ENCODE assay signal across 23 cellular contexts in the genomic region with DNA sequence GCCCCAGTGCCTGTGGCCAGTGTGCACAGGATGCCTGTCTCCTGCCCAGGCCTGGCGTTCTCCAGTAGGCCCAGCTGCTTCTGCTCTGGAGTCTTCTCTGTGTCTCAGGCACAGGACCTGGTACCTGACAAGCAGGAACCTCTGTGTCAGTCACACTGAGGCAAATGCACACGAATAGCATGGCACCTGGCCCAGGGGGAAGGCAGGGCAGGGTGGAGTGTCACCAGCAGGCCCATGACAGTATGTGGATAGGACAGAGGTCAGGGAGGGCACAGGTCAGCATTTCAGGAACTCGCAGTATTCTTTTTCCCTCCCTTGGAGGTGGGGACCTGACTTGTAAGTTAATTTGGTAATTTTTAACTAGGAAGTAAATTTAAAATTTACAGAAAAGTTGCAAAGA. TPM values are rescaled to one million over a fixed set of nuclear protein-coding genes. Genes with fewer than 3 reads are reported as not detected.
DNase-seq lines count a peak whose midpoint lies in the region; ATAC-seq, FAIRE-seq and TF ChIP-seq lines count a peak whose summit lies in the region.
"Had no signal": no experiment of that assay in that cellular context is flagged by ENCODE, and none has a peak within 500 bp of the region (broad histone marks: within the 10 kb centered on the region; RNA-seq: fewer than 3 reads in every experiment).

No MANE protein-coding gene starts in this region.

- H3K27ac Mint-ChIP-seq in CD4-positive, CD25-positive, alpha-beta regulatory T cell, result peak overlapping the region in 2 of 3 donors; percentile 26 to 58
- no peak overlapping the region for H3K27ac Mint-ChIP-seq in activated CD8-positive, alpha-beta memory T cell treated with anti-CD3 and anti-CD28 coated beads, Interleukin-2, amount 10 ng/mL, durations not matched to agents 7 days and 5 days

- TF ChIP-seq EP300 in SK-N-SH (IDR thresholded peaks at IDR 0.05; ENCODE audit: borderline replicate concordance in 1 of 2, low read depth in 1 of 2, low read length in 1 of 2), result no peak

- H3K4me3 Mint-ChIP-seq in CD4-positive, CD25-positive, alpha-beta regulatory T cell, result peak overlapping the region in 1 of 4 donors; percentile 80
- no peak overlapping the region for H3K4me3 Mint-ChIP-seq in activated CD8-positive, alpha-beta memory T cell treated with anti-CD3 and anti-CD28 coated beads, Interleukin-2, amount 10 ng/mL, durations not matched to agents 7 days and 5 days

- 95% methylated on average over 3 of the region's 3 CpGs for WGBS in SK-N-SH (ENCODE audit: low lambda C conversion rate)

- peaks cover 37% of the 10 kb centered on the region for H3K4me1 ChIP-seq in CD4-positive, CD25-positive, alpha-beta regulatory T cell (ENCODE audit: control insufficient read depth, insufficient read depth, low read length, poor library complexity, severe bottlenecking)
- H3K4me1 ChIP-seq in kidney (ENCODE audit: control insufficient read depth in 1 of 2, insufficient read depth in 1 of 2, low read depth in 1 of 2, low read length in 2 of 2) (peaks cover 22 to 24% of the 10 kb centered on the region in 2 donors), mucosa of descending colon (ENCODE audit: low read depth) (peaks cover 9% of the 10 kb centered on the region), SK-N-SH (ENCODE audit: control insufficient read depth in 1 of 2, insufficient read depth in 2 of 2, low read depth in 1 of 2, low read length in 1 of 2) (peaks cover 6 to 20% of the 10 kb centered on the region in 2 experiments; a peak in 1 of 4 replicates)

- no peak overlapping the region for H3K4me2 ChIP-seq in SK-N-SH

- H2AFZ ChIP-seq in SK-N-SH (ENCODE audit: low read depth), result no peak overlapping the region

- no peaks in the 10 kb centered on the region for H3K27me3 ChIP-seq in CD4-positive, CD25-positive, alpha-beta regulatory T cell (ENCODE audit: control insufficient read depth, insufficient read depth, low read length)
- no peaks in the 10 kb centered on the region for H3K27me3 ChIP-seq in SK-N-SH (ENCODE audit: insufficient read depth)
- H3K27me3 ChIP-seq: SJCRH30 had no signal

- H3K9ac ChIP-seq in kidney (ENCODE audit: low read length in 2 of 2) (no peak overlapping the region), SK-N-SH (no peak overlapping the region)

- TF ChIP-seq RAD21 in SK-N-SH (IDR thresholded peaks at IDR 0.05; ENCODE audit: low read length), result no peak

- no peak for ATAC-seq in CD4-positive, CD25-positive, alpha-beta regulatory T cell (ENCODE audit: low read depth in 2 of 2)
- peak; percentile 42 for ATAC-seq in mucosa of descending colon
- ATAC-seq in HG03108 (IDR thresholded peaks at IDR 0.05; ENCODE audit: unreplicated experiment), result no peak
- ATAC-seq in activated CD8-positive, alpha-beta memory T cell treated with anti-CD3 and anti-CD28 coated beads, Interleukin-2, amount 10 ng/mL, durations not matched to agents 7 days and 5 days, result no peak
- ATAC-seq: K562, Right ventricle myocardium inferior had no signal

- H3K9me3 ChIP-seq in CD4-positive, CD25-positive, alpha-beta regulatory T cell (ENCODE audit: control insufficient read depth in 2 of 2, low read length in 2 of 2), result no peaks in the 10 kb centered on the region
- H3K9me3 ChIP-seq in kidney (ENCODE audit: control insufficient read depth in 1 of 2, low read length in 2 of 2) (no peaks in the 10 kb centered on the region), mucosa of descending colon (no peaks in the 10 kb centered on the region), SK-N-SH (no peaks in the 10 kb centered on the region)
- H3K9me3 ChIP-seq: SJCRH30 had no signal

- POLR2A ChIA-PET in RWPE1 (lab: Yijun Ruan, JAX; ENCODE audit: low non-redundant PET) (no interaction called here), SK-N-SH (lab: Yijun Ruan, JAX) (no interaction called here)

- H3K36me3 Mint-ChIP-seq in CD4-positive, CD25-positive, alpha-beta regulatory T cell, result peaks cover 17% of the 10 kb centered on the region
- peaks cover 20% of the 10 kb centered on the region for H3K36me3 Mint-ChIP-seq in activated CD8-positive, alpha-beta memory T cell treated with anti-CD3 and anti-CD28 coated beads, Interleukin-2, amount 10 ng/mL, durations not matched to agents 7 days and 5 days

- CTCF ChIA-PET in RWPE1 (lab: Yijun Ruan, JAX), result interaction anchor here (0.6 kb wide), 1 partner anchor 37 kb away, joined by 4 read pairs; no protein-coding TSS in a partner anchor
- CTCF ChIA-PET in activated CD8-positive, alpha-beta memory T cell treated with anti-CD3 and anti-CD28 coated beads, Interleukin-2, amount 10 ng/mL, durations not matched to agents 7 days and 5 days (lab: Charles Lee), result interaction anchor here (1.2 kb wide), 2 partner anchors 13 to 15 kb away, joined by 4 to 7 read pairs; no protein-coding TSS in a partner anchor
- CTCF ChIA-PET in SK-N-SH (lab: Yijun Ruan, JAX), result interaction anchor here (0.5 to 7.5 kb wide), 4 partner anchors 12 to 56 kb away, joined by 3 to 48 read pairs (median 6); no protein-coding TSS in a partner anchor

- H3K9me3 Mint-ChIP-seq in CD4-positive, CD25-positive, alpha-beta regulatory T cell, result peaks cover 0 to 1% (median 0%) of the 10 kb centered on the region in 7 donors
- H3K9me3 Mint-ChIP-seq in activated CD8-positive, alpha-beta memory T cell treated with anti-CD3 and anti-CD28 coated beads, Interleukin-2, amount 10 ng/mL, durations not matched to agents 7 days and 5 days (ENCODE audit: low read depth), result no peaks in the 10 kb centered on the region

- DNase-seq in CD4-positive, CD25-positive, alpha-beta regulatory T cell, result no peak
- DNase-seq in RWPE1 (ENCODE audit: low spot score) (no peak), kidney (peak; percentile 29), mucosa of descending colon (peak in 1 of 3 donors; percentile 55), NCI-H2171 treated with DMSO at 0.1 percent for 48 hours (lab: John Stamatoyannopoulos, UW) (no peak), SK-N-SH (no peak)
- DNase-seq in activated CD8-positive, alpha-beta memory T cell treated with anti-CD3 and anti-CD28 coated beads, Interleukin-2, amount 10 ng/mL, durations not matched to agents 7 days and 5 days, result no peak
- DNase-seq: GOT3, HCEC 1CT, Kasumi-1, NCI-H1105, NCI-H146, NCI-H1930, NCI-H2107, NCI-H446, NCI-H524 treated with DMSO at 0.1 percent for 48 hours, NCI-H774, SJCRH30 had no signal

- H3K4me1 Mint-ChIP-seq in CD4-positive, CD25-positive, alpha-beta regulatory T cell, result peaks cover 13 to 68% (median 48%) of the 10 kb centered on the region in 4 donors
- H3K4me1 Mint-ChIP-seq in activated CD8-positive, alpha-beta memory T cell treated with anti-CD3 and anti-CD28 coated beads, Interleukin-2, amount 10 ng/mL, durations not matched to agents 7 days and 5 days, result peaks cover 39% of the 10 kb centered on the region

- no peaks in the 10 kb centered on the region for H3F3A ChIP-seq in SK-N-SH (replicated peaks; ENCODE audit: insufficient read depth)

- H3K9me2 ChIP-seq in SK-N-SH, result no peaks in the 10 kb centered on the region

- H3K79me2 ChIP-seq in SK-N-SH (ENCODE audit: insufficient read depth), result peaks cover 54% of the 10 kb centered on the region

- FAIRE-seq in kidney (lab: Jason Lieb, UNC), result no peak
- FAIRE-seq: D721Med, GM18507, K562 had no signal

- intact Hi-C loops in kidney (cut with DNase I) (no loop called here), mucosa of descending colon (cut with DNase I, micrococcal nuclease) (no loop called here)

- H3K36me3 ChIP-seq in CD4-positive, CD25-positive, alpha-beta regulatory T cell (ENCODE audit: control insufficient read depth, insufficient read depth, low read length), result peaks cover 26% of the 10 kb centered on the region
- peaks cover 5 to 11% of the 10 kb centered on the region in 2 donors for H3K36me3 ChIP-seq in kidney (ENCODE audit: control insufficient read depth in 1 of 2, insufficient read depth in 2 of 2, low read length in 2 of 2)
- peaks cover 4% of the 10 kb centered on the region for H3K36me3 ChIP-seq in mucosa of descending colon (ENCODE audit: low read depth)
- H3K36me3 ChIP-seq in SK-N-SH (replicated peaks in 1 of 2; ENCODE audit: control insufficient read depth in 1 of 2, insufficient read depth in 2 of 2, low read length in 1 of 2), result peaks cover 3 to 42% of the 10 kb centered on the region in 2 experiments

- no peak overlapping the region for H3K4me3 ChIP-seq in CD4-positive, CD25-positive, alpha-beta regulatory T cell (ENCODE audit: low read depth, low read length)
- H3K4me3 ChIP-seq in kidney (ENCODE audit: low read length in 2 of 2) (no peak overlapping the region), mucosa of descending colon (no peak overlapping the region), SK-N-SH (ENCODE audit: low read depth in 2 of 2, low read length in 1 of 2) (no peak overlapping the region)
- H3K4me3 ChIP-seq: K562, SJCRH30 had no signal

- H3K27me3 Mint-ChIP-seq in CD4-positive, CD25-positive, alpha-beta regulatory T cell, result peaks cover 6% of the 10 kb centered on the region
- no peaks in the 10 kb centered on the region for H3K27me3 Mint-ChIP-seq in activated CD8-positive, alpha-beta memory T cell treated with anti-CD3 and anti-CD28 coated beads, Interleukin-2, amount 10 ng/mL, durations not matched to agents 7 days and 5 days

- H3K27ac ChIP-seq in CD4-positive, CD25-positive, alpha-beta regulatory T cell (ENCODE audit: insufficient read depth, low read length, poor library complexity, severe bottlenecking), result no peak overlapping the region
- H3K27ac ChIP-seq in RWPE1 (peak overlapping the region; percentile 37), kidney (ENCODE audit: low read depth in 2 of 2, low read length in 2 of 2) (peak overlapping the region in 1 of 2 donors; percentile 26), SK-N-SH (ENCODE audit: low read depth in 2 of 2, low read length in 1 of 2) (no peak overlapping the region)
- H3K27ac ChIP-seq: SJCRH30 had no signal

- peaks cover 20% of the 10 kb centered on the region for H4K20me1 ChIP-seq in SK-N-SH (ENCODE audit: insufficient read depth)

- no peak for TF ChIP-seq CTCF in RWPE1 (conservative IDR thresholded peaks at IDR 0.05; ENCODE audit: low read depth)
- TF ChIP-seq CTCF in kidney (IDR thresholded peaks at IDR 0.05; ENCODE audit: borderline replicate concordance, extremely low read depth, insufficient read depth), result no peak
- no peak for TF ChIP-seq CTCF in mucosa of descending colon (IDR thresholded peaks at IDR 0.05)
- TF ChIP-seq CTCF in SK-N-SH (IDR thresholded peaks at IDR 0.05), result no peak

RNA-seq across cellular contexts. Expression of a gene that starts 5.6 kb away (rescaled TPM):
- 18.0 TPM for total RNA-seq in CD4-positive, CD25-positive, alpha-beta regulatory T cell
- polyA plus RNA-seq in CD4-positive, CD25-positive, alpha-beta regulatory T cell, result 10 to 100 TPM; 45.2 to 56.8 (median 52.7) TPM
- total RNA-seq in kidney (24.9 TPM), mucosa of descending colon (10 to 100 TPM; 14.8 to 19.8 (median 16.2) TPM)
- polyA plus RNA-seq in kidney (ENCODE audit: insufficient read depth, low read depth, low replicate concordance) (36.8 TPM), SK-N-SH (2012; rRNA removed) (60.0 and 61.3 TPM in 2 replicates)
- total RNA-seq in activated CD8-positive, alpha-beta memory T cell treated with anti-CD3 and anti-CD28 coated beads, Interleukin-2, amount 10 ng/mL, durations not matched to agents 7 days and 5 days, result 10 to 100 TPM; 24.4 TPM
- 46.7 and 55.4 TPM in 2 replicates for polyA plus RNA-seq in SK-N-SH (2012; cell fraction: cytosol; rRNA removed)
- 38.1 and 46.5 TPM in 2 replicates for polyA plus RNA-seq in SK-N-SH (2012; cell fraction: nucleus; rRNA removed)

RNA-seq across cellular contexts. Expression of a gene that starts 36.9 kb away (rescaled TPM):
- 0.91 TPM for total RNA-seq in CD4-positive, CD25-positive, alpha-beta regulatory T cell
- under 1 TPM in 3 of 4 donors, not detected in 1; 0.09 to 0.10 (median 0.10) TPM for polyA plus RNA-seq in CD4-positive, CD25-positive, alpha-beta regulatory T cell
- total RNA-seq in kidney (34.2 TPM), mucosa of descending colon (10 to 100 TPM in 1 of 3 donors, 1 to 10 TPM in 1, under 1 TPM in 1; 0.87 to 18.5 (median 3.6) TPM)
- polyA plus RNA-seq in kidney (ENCODE audit: insufficient read depth, low read depth, low replicate concordance) (46.1 TPM), SK-N-SH (2012; rRNA removed) (161 and 162 TPM in 2 replicates)
- total RNA-seq in activated CD8-positive, alpha-beta memory T cell treated with anti-CD3 and anti-CD28 coated beads, Interleukin-2, amount 10 ng/mL, durations not matched to agents 7 days and 5 days, result not detected
- polyA plus RNA-seq in SK-N-SH (2012; cell fraction: cytosol; rRNA removed), result 98.8 and 151 TPM in 2 replicates
- 84.1 and 119 TPM in 2 replicates for polyA plus RNA-seq in SK-N-SH (2012; cell fraction: nucleus; rRNA removed)
